15 cellular contexts compared by ENCODE assay signal in genomic region chr1:100433563-100433962, GRCh38.
"Had no signal": no experiment of that assay in that cellular context is flagged by ENCODE, and none has a peak within 500 bp of the region (broad histone marks: within the 10 kb centered on the region; RNA-seq: fewer than 3 reads in every experiment).

No MANE protein-coding gene starts in this region.

- H3K36me3 ChIP-seq: lower lobe of right lung, neutrophil, right atrium auricular region had no signal

- H3K9me3 Mint-ChIP-seq: brain, naive B cell, WTC11 had no signal

- H3K9me3 ChIP-seq: lower lobe of right lung, neutrophil, right atrium auricular region, tibial nerve had no signal

- H3K27me3 Mint-ChIP-seq: activated CD4-positive, alpha-beta T cell treated with anti-CD3 and anti-CD28 coated beads, Interleukin-2, amount 10 ng/mL, durations not matched to agents 24 days and 14 days; activated naive CD4-positive, alpha-beta T cell treated with anti-CD3 and anti-CD28 coated beads, Interleukin-2, amount 10 ng/mL, durations not matched to agents 7 days and 5 days; brain; naive B cell had no signal

- H3K4me3 ChIP-seq: lower lobe of right lung, right atrium auricular region, smooth muscle cell, tibial nerve had no signal

- H3K4me3 Mint-ChIP-seq: activated naive CD4-positive, alpha-beta T cell treated with anti-CD3 and anti-CD28 coated beads, Interleukin-2, amount 10 ng/mL, durations not matched to agents 7 days and 5 days; brain; naive B cell; WTC11 had no signal

- ATAC-seq: esophagus mucosa, left cardiac atrium, lower lobe of right lung had no signal

- H3K4me1 Mint-ChIP-seq: brain had no signal

- H3K27me3 ChIP-seq: neutrophil, right atrium auricular region, tibial nerve had no signal

- H3K4me1 ChIP-seq: right atrium auricular region had no signal

- H3K36me3 Mint-ChIP-seq: brain, WTC11 had no signal

- H3K27ac Mint-ChIP-seq: activated CD4-positive, alpha-beta T cell treated with anti-CD3 and anti-CD28 coated beads, Interleukin-2, amount 10 ng/mL, durations not matched to agents 24 days and 14 days; brain had no signal

- H3K4me2 ChIP-seq: smooth muscle cell had no signal

- DNase-seq: activated CD4-positive, alpha-beta T cell treated with anti-CD3 and anti-CD28 coated beads, Interleukin-2, amount 10 ng/mL, durations not matched to agents 24 days and 14 days; activated naive CD4-positive, alpha-beta T cell treated with anti-CD3 and anti-CD28 coated beads, Interleukin-2, amount 10 ng/mL, durations not matched to agents 7 days and 5 days; amniotic stem cell; cerebellar nuclear complex; glutamatergic neuron; left cardiac atrium; lower lobe of right lung; naive B cell had no signal

- H3K27ac ChIP-seq: lower lobe of right lung, neutrophil, right atrium auricular region, tibial nerve had no signal
